In genomic region chr5:65858316-65858715, GRCh38 we compare ENCODE assay signal across 23 cellular contexts.
DNase-seq lines count a peak whose midpoint lies in the region; ATAC-seq and TF ChIP-seq lines count a peak whose summit lies in the region.
"Had no signal": no experiment of that assay in that cellular context is flagged by ENCODE, and none has a peak within 500 bp of the region (broad histone marks: within the 10 kb centered on the region; RNA-seq: fewer than 3 reads in every experiment).

No MANE protein-coding gene starts in this region.

- no peaks in the 10 kb centered on the region for H4K20me1 ChIP-seq in mammary epithelial cell (ENCODE audit: insufficient read depth, low read length)

- H3K4me2 ChIP-seq in mammary epithelial cell (ENCODE audit: insufficient read depth, low read depth, low read length): no peak overlapping the region
- H3K4me2 ChIP-seq: KMS-11 had no signal

- H3K4me3 ChIP-seq in NB4 (ENCODE audit: low read depth, low read length) (no peak overlapping the region), mammary epithelial cell (replicated peaks in 1 of 3; ENCODE audit: insufficient read depth in 1 of 3, low read depth in 2 of 3, low read length in 3 of 3) (no peak overlapping the region), left lung (no peak overlapping the region), body of pancreas (no peak overlapping the region)
- H3K4me3 ChIP-seq: psoas muscle, tibial nerve had no signal

- H3K36me3 ChIP-seq in mammary epithelial cell (ENCODE audit: insufficient read depth, low read length): no peaks in the 10 kb centered on the region
- no peaks in the 10 kb centered on the region for H3K36me3 ChIP-seq in left lung
- no peaks in the 10 kb centered on the region for H3K36me3 ChIP-seq in body of pancreas (replicated peaks in 1 of 2; ENCODE audit: insufficient read depth in 1 of 2, low read depth in 2 of 2)
- H3K36me3 ChIP-seq: tibial nerve had no signal

- H3K9me3 ChIP-seq in mammary epithelial cell (replicated peaks; ENCODE audit: insufficient read depth, low read length) (no peaks in the 10 kb centered on the region), left lung (no peaks in the 10 kb centered on the region), body of pancreas (no peaks in the 10 kb centered on the region)
- H3K9me3 ChIP-seq: psoas muscle, tibial nerve had no signal

- DNase-seq in EH (ENCODE audit: low read depth) (peak; percentile 56), NB4 (ENCODE audit: low read depth) (peak; percentile 14), mammary epithelial cell (peak; percentile 62), left lung (no peak), body of pancreas (no peak), SHP77 (lab: John Stamatoyannopoulos, UW) (no peak)
- no peak for DNase-seq in activated T-cell treated with anti-CD3 and anti-CD28 coated beads, Interleukin-2, amount 50 U/mL, for 48 hours
- DNase-seq: activated CD4-positive, CD25-positive, alpha-beta regulatory T cell treated with anti-CD3 and anti-CD28 coated beads, Interleukin-2, amount 50 U/mL, for 72 hours; activated CD8-positive, alpha-beta T cell treated with anti-CD3 and anti-CD28 coated beads for 36 hours; activated gamma-delta T cell; activated naive CD8-positive, alpha-beta T cell treated with anti-CD3 and anti-CD28 coated beads, Interleukin-2, amount 50 U/mL, for 24 hours; activated T-cell treated with anti-CD3 and anti-CD28 coated beads for 4 hours; AML-193; DMS153; head of caudate nucleus; naive B cell; NCI-H1105; NCI-H446 treated with DMSO at 0.1 percent for 48 hours; psoas muscle; stimulated activated CD8-positive, alpha-beta memory T cell treated with anti-CD3 and anti-CD28 coated beads, Interleukin-4, amount 100 ng/mL, for 48 hours had no signal

- TF ChIP-seq CTCF in NB4 (IDR thresholded peaks at IDR 0.05; ENCODE audit: low read depth, low read length): no peak
- TF ChIP-seq CTCF in mammary epithelial cell (conservative IDR thresholded peaks at IDR 0.05 in 1 of 2, IDR thresholded peaks at IDR 0.05 in 1 of 2; ENCODE audit: extremely low read depth in 1 of 2, insufficient read depth in 1 of 2, low read depth in 1 of 2, low read length in 2 of 2): no peak
- TF ChIP-seq CTCF in left lung (IDR thresholded peaks at IDR 0.05): no peak
- TF ChIP-seq CTCF in body of pancreas (IDR thresholded peaks at IDR 0.05): no peak

- no peak overlapping the region for H2AFZ ChIP-seq in mammary epithelial cell (ENCODE audit: low read depth, low read length)

- CTCF ChIA-PET in mammary epithelial cell (lab: Charles Lee; ENCODE audit: low non-redundant PET): interaction anchor here (0.6 kb wide), 2 partner anchors 22 to 137 kb away, joined by 7 to 12 read pairs; no protein-coding TSS in a partner anchor

- in situ Hi-C loops in mammary epithelial cell (cut with MboI; ENCODE audit: low sequenced_read_pairs in 2 of 2): no loop called here

- ATAC-seq in left lung: peak; percentile 43
- ATAC-seq in HG03342 (IDR thresholded peaks at IDR 0.05; ENCODE audit: unreplicated experiment): no peak
- no peak for ATAC-seq in body of pancreas
- ATAC-seq: activated CD8-positive, alpha-beta T cell treated with anti-CD3 and anti-CD28 coated beads for 36 hours; activated naive CD8-positive, alpha-beta T cell treated with anti-CD3 and anti-CD28 coated beads, Interleukin-2, amount 50 U/mL, for 24 hours; psoas muscle had no signal

- BruUV-seq in mammary epithelial cell (replicated peaks; lab: Mats Ljungman, UMichigan): no TSS peak

- H3K9ac ChIP-seq in mammary epithelial cell (ENCODE audit: insufficient read depth, low read length): no peak overlapping the region
- H3K9ac ChIP-seq: KMS-11 had no signal

- TF ChIP-seq POLR2A in NB4 (IDR thresholded peaks at IDR 0.05; ENCODE audit: extremely low read depth, insufficient read length) (no peak), body of pancreas (IDR thresholded peaks at IDR 0.05) (no peak)

- H3K27me3 ChIP-seq in mammary epithelial cell (ENCODE audit: insufficient read depth, low read length) (no peaks in the 10 kb centered on the region), left lung (no peaks in the 10 kb centered on the region), body of pancreas (no peaks in the 10 kb centered on the region)
- H3K27me3 ChIP-seq: tibial nerve had no signal

- H3K27ac ChIP-seq in mammary epithelial cell (ENCODE audit: insufficient read depth, low read depth, low read length) (no peak overlapping the region), left lung (no peak overlapping the region), body of pancreas (no peak overlapping the region)
- H3K27ac ChIP-seq: KMS-11, psoas muscle, tibial nerve had no signal

- H3K79me2 ChIP-seq in mammary epithelial cell (ENCODE audit: insufficient read depth, low read length): no peaks in the 10 kb centered on the region

- intact Hi-C loops in mammary epithelial cell (cut with micrococcal nuclease): no loop called here
- intact Hi-C loops in left lung (cut with DNase I): no loop called here
- intact Hi-C loops in body of pancreas (cut with DNase I): no loop called here

- H3K4me1 ChIP-seq in mammary epithelial cell (ENCODE audit: insufficient read depth, low read length): peaks cover 25% of the 10 kb centered on the region
- no peaks in the 10 kb centered on the region for H3K4me1 ChIP-seq in left lung
- H3K4me1 ChIP-seq in body of pancreas: no peaks in the 10 kb centered on the region
- H3K4me1 ChIP-seq: psoas muscle had no signal

- dilution Hi-C loops in mammary epithelial cell (cut with HindIII; ENCODE audit: low sequenced_read_pairs): no loop called here

- 60% methylated on average over 3 of the region's 3 CpGs for WGBS in mammary epithelial cell (ENCODE audit: low coverage, missing lambda C conversion rate)
- 56 to 70% methylated on average over 2 to 3 of the region's 3 CpGs for WGBS in body of pancreas, 2 donors

Comparison
In these comparisons a context has a peak if more than half of its experiments do, and no peak if none do; other contexts are left out.
1. DNase-seq: peak in EH (single experiment), NB4 (single experiment) and mammary epithelial cell (single experiment); none in left lung (0 of 2), body of pancreas (0 of 4), SHP77 (0 of 2) and activated T-cell treated with anti-CD3 and anti-CD28 coated beads, Interleukin-2, amount 50 U/mL, for 48 hours (0 of 2).